In genomic region chr2:205948496-205948837, GRCh38 we compare ENCODE assay signal across 13 cellular contexts.
DNase-seq lines count a peak whose midpoint lies in the region; ATAC-seq and TF ChIP-seq lines count a peak whose summit lies in the region.
"Had no signal": no experiment of that assay in that cellular context is flagged by ENCODE, and none has a peak within 500 bp of the region (broad histone marks: within the 10 kb centered on the region; RNA-seq: fewer than 3 reads in every experiment).

No MANE protein-coding gene starts in this region.

- peak overlapping the region; percentile 26 for H2AFZ ChIP-seq in neuronal stem cell (ENCODE audit: low read length)

- peaks cover 0 to 2% of the 10 kb centered on the region in 2 donors for H3K4me1 ChIP-seq in neuronal stem cell (ENCODE audit: control insufficient read depth in 2 of 2, insufficient read depth in 1 of 2, low read depth in 1 of 2, low read length in 2 of 2)

- no peak overlapping the region for H3K4me2 ChIP-seq in neuronal stem cell (ENCODE audit: insufficient read depth, low read length, poor library complexity, severe bottlenecking)

- H3K36me3 Mint-ChIP-seq in endothelial cell (ENCODE audit: low read depth, unreplicated experiment), result no peaks in the 10 kb centered on the region
- H3K36me3 Mint-ChIP-seq: memory B cell had no signal

- no peaks in the 10 kb centered on the region for H3K9me3 Mint-ChIP-seq in endothelial cell (ENCODE audit: unreplicated experiment)

- no peaks in the 10 kb centered on the region for H3K79me1 ChIP-seq in neuronal stem cell (ENCODE audit: low read depth, low read length)

- no peak overlapping the region for H2BK5ac ChIP-seq in neuronal stem cell (ENCODE audit: low read length)

- no peak overlapping the region for H2BK15ac ChIP-seq in neuronal stem cell (ENCODE audit: low read length)

- no peak overlapping the region for H3K4me3 ChIP-seq in neuronal stem cell (ENCODE audit: low read length in 2 of 2)
- H3K4me3 ChIP-seq: cardiac muscle cell had no signal

- H2BK12ac ChIP-seq in neuronal stem cell (ENCODE audit: low read length), result no peak overlapping the region

- H3K27me3 ChIP-seq in neuronal stem cell (ENCODE audit: control insufficient read depth in 3 of 3, insufficient read depth in 3 of 3, low read depth in 1 of 3, low read length in 3 of 3), result no peaks in the 10 kb centered on the region
- H3K27me3 ChIP-seq: cardiac muscle cell, stomach had no signal

- no peak overlapping the region for H3K9ac ChIP-seq in neuronal stem cell (ENCODE audit: low read depth, low read length, poor library complexity)

- no peak overlapping the region for H3K4ac ChIP-seq in neuronal stem cell (ENCODE audit: low read length)

- H2BK120ac ChIP-seq in neuronal stem cell (ENCODE audit: low read depth, low read length), result no peak overlapping the region

- no peak overlapping the region for H3K14ac ChIP-seq in neuronal stem cell (ENCODE audit: low read length)

- no peaks in the 10 kb centered on the region for H3K36me3 ChIP-seq in neuronal stem cell (replicated peaks in 1 of 2; ENCODE audit: control insufficient read depth in 2 of 2, insufficient read depth in 2 of 2, low read length in 2 of 2)
- H3K36me3 ChIP-seq: cardiac muscle cell, stomach had no signal

- no peak overlapping the region for H3K27ac Mint-ChIP-seq in endothelial cell (ENCODE audit: unreplicated experiment)
- H3K27ac Mint-ChIP-seq: activated CD8-positive, alpha-beta T cell treated with anti-CD3 and anti-CD28 coated beads for 36 hours; memory B cell had no signal

- no peak overlapping the region for H4K91ac ChIP-seq in neuronal stem cell (ENCODE audit: low read depth, low read length, poor library complexity)

- H3K9me3 ChIP-seq in neuronal stem cell (replicated peaks in 1 of 2; ENCODE audit: control insufficient read depth in 2 of 2, insufficient read depth in 1 of 2, low read depth in 1 of 2, low read length in 2 of 2), result peaks cover 1 to 5% of the 10 kb centered on the region in 2 donors
- H3K9me3 ChIP-seq: stomach had no signal

- TF ChIP-seq CTCF in VCaP (conservative IDR thresholded peaks at IDR 0.05), result 0 out of 2 replicates have a peak, but pooled peaks have one; percentile 10
- no peak for TF ChIP-seq CTCF in endothelial cell (IDR thresholded peaks at IDR 0.05; ENCODE audit: unreplicated experiment)

- H4K8ac ChIP-seq in neuronal stem cell (ENCODE audit: low read depth, low read length), result no peak overlapping the region

- ATAC-seq in GM18861 (IDR thresholded peaks at IDR 0.05; ENCODE audit: unreplicated experiment), result peak; percentile 14
- peak; percentile 4 for ATAC-seq in HG03432 (IDR thresholded peaks at IDR 0.05; ENCODE audit: unreplicated experiment)

- peaks cover 40% of the 10 kb centered on the region for H3K4me1 Mint-ChIP-seq in endothelial cell (ENCODE audit: unreplicated experiment)
- H3K4me1 Mint-ChIP-seq: memory B cell had no signal

- H3K27ac ChIP-seq in VCaP (no peak overlapping the region), neuronal stem cell (replicated peaks; ENCODE audit: low read length) (no peak overlapping the region)
- H3K27ac ChIP-seq: cardiac muscle cell, RWPE1 had no signal

- H3K23ac ChIP-seq in neuronal stem cell (ENCODE audit: low read depth, low read length, poor library complexity), result no peak overlapping the region

- H3K27me3 Mint-ChIP-seq in endothelial cell (ENCODE audit: unreplicated experiment), result no peaks in the 10 kb centered on the region

- DNase-seq in neuronal stem cell (ENCODE audit: low spot score) (no peak), NCI-H1930 (lab: John Stamatoyannopoulos, UW) (no peak), endothelial cell (ENCODE audit: low spot score) (no peak), NCI-H128 (lab: John Stamatoyannopoulos, UW; ENCODE audit: unreplicated experiment) (no peak), NCI-H774 (lab: John Stamatoyannopoulos, UW) (no peak)

- H3K18ac ChIP-seq in neuronal stem cell (ENCODE audit: low read length), result no peak overlapping the region

- H2AK5ac ChIP-seq in neuronal stem cell (ENCODE audit: low read depth, low read length), result no peak overlapping the region

- WGBS in neuronal stem cell (ENCODE audit: extremely low coverage in 2 of 2, insufficient read length in 2 of 2, insufficient replicate concordance in 1 of 2), 2 donors, result no CpG with 5 or more reads among the region's 5 CpGs

- H3K4me3 Mint-ChIP-seq in endothelial cell (ENCODE audit: unreplicated experiment), result no peak overlapping the region
- H3K4me3 Mint-ChIP-seq: activated CD8-positive, alpha-beta T cell treated with anti-CD3 and anti-CD28 coated beads for 36 hours; memory B cell had no signal
